In genomic region chr7:85062651-85063050, GRCh38 we compare ENCODE assay signal across 7 cellular contexts.
"Had no signal": no experiment of that assay in that cellular context is flagged by ENCODE, and none has a peak within 500 bp of the region (broad histone marks: within the 10 kb centered on the region; RNA-seq: fewer than 3 reads in every experiment).

No MANE protein-coding gene starts in this region.

- DNase-seq: GDM1, GF-D8 had no signal

- FAIRE-seq: G401.6, GM12878, GM12891, GM12892, GM19239 had no signal

- H3K4me3 ChIP-seq: GM12878 had no signal
